In the genomic region with DNA sequence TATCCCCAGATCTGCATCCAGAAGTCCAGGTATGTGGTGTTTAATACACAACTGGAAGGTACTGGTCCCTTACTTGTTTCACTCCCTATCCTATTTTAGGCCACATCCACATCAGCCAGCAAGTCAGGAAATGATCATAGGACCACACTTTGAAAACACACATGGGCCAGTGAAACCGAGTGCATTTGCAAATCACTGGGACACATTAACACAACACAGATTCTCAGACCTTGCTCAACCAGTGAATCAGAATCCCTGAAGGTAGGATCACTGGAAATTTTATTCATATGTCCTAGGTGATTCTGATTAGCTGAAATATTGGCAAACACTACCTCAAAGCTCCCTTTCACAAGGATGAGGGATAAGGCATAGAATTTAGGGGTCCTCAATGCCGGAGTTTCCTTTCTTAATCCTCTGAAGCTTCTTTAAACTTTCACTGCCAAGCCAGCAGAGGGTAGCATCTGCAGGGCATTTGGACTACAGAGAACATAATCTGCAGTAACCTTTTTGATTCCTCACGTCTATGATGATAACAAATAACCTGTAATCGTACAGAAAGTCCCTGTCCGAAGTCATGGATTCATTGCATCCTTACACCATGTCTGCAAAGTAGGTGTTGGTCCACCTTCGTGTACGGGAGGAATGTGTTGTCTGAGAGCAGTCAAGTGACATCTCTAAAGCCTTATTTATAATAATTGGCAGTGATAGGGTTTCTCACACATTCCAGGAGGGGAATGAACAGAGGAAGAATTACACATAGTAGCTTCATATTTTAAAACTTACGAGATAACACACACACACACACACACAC, we compare ENCODE assay signal across 11 cellular contexts. TPM values are rescaled to one million over a fixed set of nuclear protein-coding genes. Genes with fewer than 3 reads are reported as not detected.
DNase-seq lines count a peak whose midpoint lies in the region; ATAC-seq and TF ChIP-seq lines count a peak whose summit lies in the region.
"Had no signal": no experiment of that assay in that cellular context is flagged by ENCODE, and none has a peak within 500 bp of the region (broad histone marks: within the 10 kb centered on the region; RNA-seq: fewer than 3 reads in every experiment).

No MANE protein-coding gene starts in this region.

- TF ChIP-seq CTCF in RWPE2 (IDR thresholded peaks at IDR 0.05; ENCODE audit: poor library complexity, severe bottlenecking) (peak; percentile 78), foreskin keratinocyte (conservative IDR thresholded peaks at IDR 0.05) (peak; percentile 61), psoas muscle (IDR thresholded peaks at IDR 0.05) (peak; percentile 33), uterus (IDR thresholded peaks at IDR 0.05) (peak in 1 of 4 experiments; percentile 45)

- H3K9me3 ChIP-seq in RWPE2 (ENCODE audit: severe bottlenecking), result no peaks in the 10 kb centered on the region
- H3K9me3 ChIP-seq in psoas muscle, result no peaks in the 10 kb centered on the region
- H3K9me3 ChIP-seq in uterus, result no peaks in the 10 kb centered on the region

- H3K36me3 ChIP-seq in RWPE2 (ENCODE audit: low read depth) (no peaks in the 10 kb centered on the region), psoas muscle (ENCODE audit: insufficient read depth in 1 of 2, low read depth in 1 of 2) (no peaks in the 10 kb centered on the region), uterus (no peaks in the 10 kb centered on the region)

- no peaks in the 10 kb centered on the region for H3K27me3 ChIP-seq in RWPE2 (ENCODE audit: insufficient read depth, poor library complexity, severe bottlenecking)
- H3K27me3 ChIP-seq in foreskin keratinocyte, result no peaks in the 10 kb centered on the region
- H3K27me3 ChIP-seq in psoas muscle (ENCODE audit: insufficient read depth in 3 of 3, low read length in 2 of 3), result peaks cover 0 to 3% (median 0%) of the 10 kb centered on the region in 3 donors
- H3K27me3 ChIP-seq in uterus, result no peaks in the 10 kb centered on the region

- no peak overlapping the region for H3K4me3 ChIP-seq in RWPE2 (ENCODE audit: severe bottlenecking)
- no peak overlapping the region for H3K4me3 ChIP-seq in psoas muscle
- H3K4me3 ChIP-seq in uterus, result no peak overlapping the region

- 47 to 52% (median 47%) methylated on average over 8 of the region's 8 CpGs for WGBS in psoas muscle, 3 donors

- H3K27ac ChIP-seq in RWPE2 (ENCODE audit: poor library complexity, severe bottlenecking), result peak overlapping the region; percentile 68
- H3K27ac ChIP-seq in foreskin keratinocyte, result no peak overlapping the region
- H3K27ac ChIP-seq in psoas muscle, result no peak overlapping the region
- no peak overlapping the region for H3K27ac ChIP-seq in uterus

- ATAC-seq in RWPE2 (ENCODE audit: low read depth) (no peak), foreskin keratinocyte (no peak), psoas muscle (no peak), GM19324 (IDR thresholded peaks at IDR 0.05; ENCODE audit: low FRiP score, unreplicated experiment) (no peak)
- ATAC-seq: activated CD4-positive, alpha-beta T cell treated with anti-CD3 and anti-CD28 coated beads for 36 hours; esophagus mucosa had no signal

- DNase-seq in H4 (ENCODE audit: low spot score) (peak; percentile 27), RWPE2 (ENCODE audit: low spot score) (no peak), foreskin keratinocyte (no peak), psoas muscle (no peak), uterus (no peak), LoVo (ENCODE audit: low spot score) (no peak)
- DNase-seq: activated CD4-positive, alpha-beta T cell treated with anti-CD3 and anti-CD28 coated beads for 36 hours; activated naive CD4-positive, alpha-beta T cell treated with anti-CD3 and anti-CD28 coated beads, Interleukin-2, amount 50 U/mL, for 16 hours; NCI-H1048 had no signal

- no peak for TF ChIP-seq POLR2A in uterus (IDR thresholded peaks at IDR 0.05)

- intact Hi-C loops in psoas muscle (cut with DNase I) (no loop called here), uterus (cut with DNase I; ENCODE audit: low total_unique reads) (no loop called here)

- H3K4me1 ChIP-seq in RWPE2 (ENCODE audit: insufficient read depth, poor library complexity, severe bottlenecking), result peaks cover 66% of the 10 kb centered on the region
- H3K4me1 ChIP-seq in foreskin keratinocyte, result peaks cover 32% of the 10 kb centered on the region
- peaks cover 18% of the 10 kb centered on the region for H3K4me1 ChIP-seq in psoas muscle
- no peaks in the 10 kb centered on the region for H3K4me1 ChIP-seq in uterus

RNA-seq across cellular contexts. Expression of a gene that starts 11.0 kb away (rescaled TPM):
- 6.7 and 14.2 TPM in 2 replicates for total RNA-seq in H4 (2014; rRNA removed; shearing (Covaris generic))
- total RNA-seq in foreskin keratinocyte, result 4.7 and 10.1 TPM in 2 replicates
- 3.1 and 5.5 TPM in 2 replicates for polyA plus RNA-seq in foreskin keratinocyte
- total RNA-seq in psoas muscle, result 10 to 100 TPM; 34.3 to 54.5 (median 42.8) TPM
- polyA plus RNA-seq in psoas muscle, result 10 to 100 TPM; 18.7 to 35.0 (median 23.8) TPM
- 10 to 100 TPM in 2 of 4 donors, 1 to 10 TPM in 2; 2.6 to 49.5 (median 6.9) TPM for total RNA-seq in uterus
